3 cellular contexts compared by ENCODE assay signal in genomic region chr1:69203166-69203565, GRCh38.
"Had no signal": no experiment of that assay in that cellular context is flagged by ENCODE, and none has a peak within 500 bp of the region (broad histone marks: within the 10 kb centered on the region; RNA-seq: fewer than 3 reads in every experiment).

No MANE protein-coding gene starts in this region.

- ATAC-seq: GM12878 had no signal

- DNase-seq: GDM1, GF-D8 had no signal
